ENCODE assay signal across 11 cellular contexts in the genomic region with DNA sequence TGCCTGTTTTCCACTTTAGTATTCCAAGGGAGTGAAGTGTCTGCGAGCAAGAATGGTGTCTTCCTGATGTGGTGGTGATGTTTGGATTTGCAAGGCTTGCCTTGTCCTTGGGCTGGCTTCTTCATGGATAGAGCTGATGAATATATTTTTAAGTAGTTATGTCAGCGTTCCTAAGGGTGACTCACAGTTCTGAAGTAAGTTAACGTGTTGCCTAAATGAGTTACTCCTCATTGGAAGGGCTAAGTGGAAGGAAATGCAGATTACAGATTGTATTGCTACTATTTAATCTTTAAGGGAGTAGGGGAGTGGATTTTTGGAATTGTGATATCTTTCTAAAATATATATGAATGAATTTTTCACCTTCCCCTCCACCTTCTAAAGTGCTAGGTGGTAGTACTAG.
DNase-seq lines count a peak whose midpoint lies in the region; TF ChIP-seq lines count a peak whose summit lies in the region.
"Had no signal": no experiment of that assay in that cellular context is flagged by ENCODE, and none has a peak within 500 bp of the region (broad histone marks: within the 10 kb centered on the region; RNA-seq: fewer than 3 reads in every experiment).

No MANE protein-coding gene starts in this region.

- no peaks in the 10 kb centered on the region for H3K9me3 ChIP-seq in WERI-Rb-1 (ENCODE audit: severe bottlenecking)
- H3K9me3 ChIP-seq in Peyer's patch = no peaks in the 10 kb centered on the region
- H3K9me3 ChIP-seq: tibial nerve had no signal

- DNase-seq in Caki2 (ENCODE audit: low read depth) (peak; percentile 33), NCI-H226 (peak; percentile 83), chondrocyte (ENCODE audit: low spot score) (no peak), neural crest cell (ENCODE audit: low read depth, low spot score) (no peak), WERI-Rb-1 (no peak), Peyer's patch (no peak), head of caudate nucleus (no peak)
- DNase-seq in activated CD4-positive, alpha-beta T cell treated with anti-CD3 and anti-CD28 coated beads, Interleukin-2, amount 50 U/mL, for 1 hour = no peak
- DNase-seq: activated T-cell treated with anti-CD3 and anti-CD28 coated beads for 4 hours, GDM1 had no signal

- peaks cover 0 to 19% (median 0%) of the 10 kb centered on the region in 4 donors for H3K4me1 ChIP-seq in Peyer's patch

- TF ChIP-seq POLR2A in Peyer's patch (IDR thresholded peaks at IDR 0.05) = no peak

- H3K27me3 ChIP-seq in WERI-Rb-1 (ENCODE audit: insufficient read depth, low read depth, severe bottlenecking) = no peaks in the 10 kb centered on the region
- no peaks in the 10 kb centered on the region for H3K27me3 ChIP-seq in Peyer's patch
- H3K27me3 ChIP-seq: tibial nerve had no signal

- H3K4me3 ChIP-seq in WERI-Rb-1 (ENCODE audit: low read depth, low read length) (no peak overlapping the region), Peyer's patch (no peak overlapping the region)

- H3K9me3 Mint-ChIP-seq in chondrocyte (ENCODE audit: low read depth) (no peaks in the 10 kb centered on the region), neural crest cell (no peaks in the 10 kb centered on the region)

- H3K27me3 Mint-ChIP-seq in chondrocyte (ENCODE audit: low read depth) (no peaks in the 10 kb centered on the region), neural crest cell (ENCODE audit: low read depth) (no peaks in the 10 kb centered on the region)

- TF ChIP-seq CTCF in chondrocyte (IDR thresholded peaks at IDR 0.05) (no peak), neural crest cell (conservative IDR thresholded peaks at IDR 0.05) (no peak), WERI-Rb-1 (IDR thresholded peaks at IDR 0.05; ENCODE audit: low read depth, low read length) (no peak), Peyer's patch (IDR thresholded peaks at IDR 0.05) (no peak)

- in situ Hi-C loops in Caki2 (cut with HindIII; ENCODE audit: low pct_unique_long_range_greater_than_20kb, low sequenced_read_pairs) = no loop called here

- no peaks in the 10 kb centered on the region; the same call in 1 of the 2 replicates for H3K36me3 ChIP-seq in WERI-Rb-1
- no peaks in the 10 kb centered on the region for H3K36me3 ChIP-seq in Peyer's patch
- H3K36me3 ChIP-seq: tibial nerve had no signal

- peak overlapping the region; percentile 65 for H3K27ac Mint-ChIP-seq in chondrocyte (ENCODE audit: unreplicated experiment)
- no peak overlapping the region for H3K27ac Mint-ChIP-seq in neural crest cell (ENCODE audit: unreplicated experiment)

- H3K27ac ChIP-seq in WERI-Rb-1 (no peak overlapping the region), Peyer's patch (peak overlapping the region in 1 of 4 donors; percentile 28)

- no peaks in the 10 kb centered on the region for H3K36me3 Mint-ChIP-seq in chondrocyte (ENCODE audit: low read depth)
- no peaks in the 10 kb centered on the region for H3K36me3 Mint-ChIP-seq in neural crest cell (ENCODE audit: low read depth)

- H3K4me3 Mint-ChIP-seq in chondrocyte (ENCODE audit: unreplicated experiment) = no peak overlapping the region
- H3K4me3 Mint-ChIP-seq in neural crest cell = peak overlapping the region; percentile 4

- H3K4me1 Mint-ChIP-seq in chondrocyte (ENCODE audit: low read depth) (peaks cover 32% of the 10 kb centered on the region), neural crest cell (peaks cover 75% of the 10 kb centered on the region)

- intact Hi-C loops in head of caudate nucleus (cut with DNase I) = loop anchor here (5.0 to 10.0 kb wide), 2 partner anchors 36 to 52 kb away; no protein-coding TSS in a partner anchor

Comparison
In these comparisons a context has a peak if more than half of its experiments do, and no peak if none do; other contexts are left out.
1. DNase-seq: peak in Caki2 (single experiment) and NCI-H226 (single experiment); none in chondrocyte (single experiment), neural crest cell (single experiment), WERI-Rb-1 (single experiment), Peyer's patch (0 of 3), activated CD4-positive, alpha-beta T cell treated with anti-CD3 and anti-CD28 coated beads, Interleukin-2, amount 50 U/mL, for 1 hour (single experiment) and head of caudate nucleus (0 of 42).